ENCODE assay signal across 2 cellular contexts in the genomic region with DNA sequence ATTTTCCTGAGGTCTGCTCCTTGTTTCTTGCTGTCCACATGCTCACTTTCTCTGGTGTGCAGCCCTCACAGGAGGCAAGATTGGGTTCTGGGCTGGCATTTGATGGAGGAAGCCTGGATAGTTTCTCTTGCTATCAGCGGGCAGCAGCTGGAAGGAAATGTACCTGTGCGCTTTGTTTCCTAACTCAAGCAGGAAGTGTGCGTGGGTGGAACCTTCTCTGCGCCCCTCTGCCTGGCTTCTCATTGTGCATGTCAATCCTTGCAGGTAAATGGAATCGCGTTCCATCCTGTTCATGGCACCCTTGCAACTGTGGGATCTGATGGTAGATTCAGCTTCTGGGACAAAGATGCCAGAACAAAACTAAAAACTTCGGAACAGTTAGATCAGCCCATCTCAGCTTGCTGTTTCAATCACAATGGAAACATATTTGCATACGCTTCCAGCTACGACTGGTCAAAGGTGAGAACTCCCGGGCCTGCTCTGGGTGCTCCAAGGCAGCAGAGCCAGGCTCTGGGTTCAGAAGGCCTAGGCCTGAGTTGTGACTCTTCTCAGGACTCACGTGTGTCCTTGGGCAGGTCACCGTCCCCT.
TF ChIP-seq lines count a peak whose summit lies in the region.

No MANE protein-coding gene starts in this region.

TF ChIP-seq in H1, 55 proteins besides CTCF, POLR2A, EP300 and RAD21:
- TF ChIP-seq TCF12 (IDR thresholded peaks at IDR 0.05; ENCODE audit: low read depth, low read length) (no peak), SP4 (IDR thresholded peaks at IDR 0.05; ENCODE audit: low read length) (no peak), GABPA (IDR thresholded peaks at IDR 0.05; ENCODE audit: borderline replicate concordance, insufficient read depth, low read length) (no peak), SIX5 (IDR thresholded peaks at IDR 0.05; ENCODE audit: low read depth, low read length) (no peak), ASH2L (IDR thresholded peaks at IDR 0.05; ENCODE audit: low read length) (no peak), SP2 (IDR thresholded peaks at IDR 0.05; ENCODE audit: low read length) (no peak), POU5F1 (IDR thresholded peaks at IDR 0.05; ENCODE audit: low read depth, low read length) (no peak)
- TF ChIP-seq, protein P1, sequence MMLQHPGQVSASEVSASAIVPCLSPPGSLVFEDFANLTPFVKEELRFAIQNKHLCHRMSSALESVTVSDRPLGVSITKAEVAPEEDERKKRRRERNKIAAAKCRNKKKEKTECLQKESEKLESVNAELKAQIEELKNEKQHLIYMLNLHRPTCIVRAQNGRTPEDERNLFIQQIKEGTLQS (IDR thresholded peaks at IDR 0.05; ENCODE audit: insufficient read depth, low read depth, low read length), result no peak
TF ChIP-seq in H1: peak in this region for 0.

TF ChIP-seq in HEK293T, 16 proteins besides CTCF, POLR2A, EP300 and RAD21:
- TF ChIP-seq FOXA1 (IDR thresholded peaks at IDR 0.05), result no peak
- TF ChIP-seq LEF1 (IDR thresholded peaks at IDR 0.05; ENCODE audit: borderline replicate concordance), result no peak
- TF ChIP-seq FOXM1 (IDR thresholded peaks at IDR 0.05; ENCODE audit: borderline replicate concordance), result no peak
- no peak for TF ChIP-seq CTBP1 (IDR thresholded peaks at IDR 0.05; ENCODE audit: borderline replicate concordance)
- TF ChIP-seq ELF4 (IDR thresholded peaks at IDR 0.05), result no peak
- no peak for TF ChIP-seq TARDBP (IDR thresholded peaks at IDR 0.05)
- TF ChIP-seq FOXK2 (IDR thresholded peaks at IDR 0.05), result no peak
- TF ChIP-seq HDGF (IDR thresholded peaks at IDR 0.05; ENCODE audit: borderline replicate concordance), result no peak
